In the genomic region with DNA sequence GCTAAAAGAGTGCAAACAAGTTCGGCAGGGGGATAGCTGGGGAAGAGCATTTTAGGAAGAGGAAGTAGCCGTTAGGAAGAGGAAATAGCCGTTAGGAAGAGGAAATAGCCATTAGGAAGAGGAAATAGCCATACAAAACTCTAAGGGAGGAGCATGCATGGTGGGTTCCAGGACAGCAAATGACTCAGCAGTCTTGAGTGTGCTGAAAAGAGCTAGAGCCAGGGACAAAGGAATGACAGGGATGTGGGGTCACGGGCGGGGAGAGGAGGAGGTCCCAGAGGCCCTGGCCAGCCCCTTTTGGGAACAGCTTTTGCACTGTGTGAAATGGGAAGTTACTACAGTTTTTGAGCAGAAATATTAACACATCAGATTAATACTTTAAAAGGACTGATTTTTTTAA, we compare ENCODE assay signal across 1 cellular context.
TF ChIP-seq lines count a peak whose summit lies in the region.

No MANE protein-coding gene starts in this region.

TF ChIP-seq in IMR-90, 13 proteins besides CTCF, POLR2A, EP300 and RAD21 (continued from another document):
- TF ChIP-seq, protein P1, sequence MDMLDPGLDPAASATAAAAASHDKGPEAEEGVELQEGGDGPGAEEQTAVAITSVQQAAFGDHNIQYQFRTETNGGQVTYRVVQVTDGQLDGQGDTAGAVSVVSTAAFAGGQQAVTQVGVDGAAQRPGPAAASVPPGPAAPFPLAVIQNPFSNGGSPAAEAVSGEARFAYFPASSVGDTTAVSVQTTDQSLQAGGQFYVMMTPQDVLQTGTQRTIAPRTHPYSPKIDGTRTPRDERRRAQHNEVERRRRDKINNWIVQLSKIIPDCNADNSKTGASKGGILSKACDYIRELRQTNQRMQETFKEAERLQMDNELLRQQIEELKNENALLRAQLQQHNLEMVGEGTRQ (IDR thresholded peaks at IDR 0.05; ENCODE audit: low read depth, low read length), result no peak
- TF ChIP-seq SMC3 (IDR thresholded peaks at IDR 0.05; ENCODE audit: low read depth, low read length) (no peak), BHLHE40 (IDR thresholded peaks at IDR 0.05; ENCODE audit: low read depth, low read length) (peak; percentile 9; the same call in 1 of the 2 replicates), FOS (IDR thresholded peaks at IDR 0.05; ENCODE audit: low read depth, low read length) (no peak), RFX5 (IDR thresholded peaks at IDR 0.05; ENCODE audit: low read depth, low read length) (no peak), NFE2L2 (IDR thresholded peaks at IDR 0.05; ENCODE audit: low read depth, low read length) (peak; percentile 90)
- TF ChIP-seq, protein P2, sequence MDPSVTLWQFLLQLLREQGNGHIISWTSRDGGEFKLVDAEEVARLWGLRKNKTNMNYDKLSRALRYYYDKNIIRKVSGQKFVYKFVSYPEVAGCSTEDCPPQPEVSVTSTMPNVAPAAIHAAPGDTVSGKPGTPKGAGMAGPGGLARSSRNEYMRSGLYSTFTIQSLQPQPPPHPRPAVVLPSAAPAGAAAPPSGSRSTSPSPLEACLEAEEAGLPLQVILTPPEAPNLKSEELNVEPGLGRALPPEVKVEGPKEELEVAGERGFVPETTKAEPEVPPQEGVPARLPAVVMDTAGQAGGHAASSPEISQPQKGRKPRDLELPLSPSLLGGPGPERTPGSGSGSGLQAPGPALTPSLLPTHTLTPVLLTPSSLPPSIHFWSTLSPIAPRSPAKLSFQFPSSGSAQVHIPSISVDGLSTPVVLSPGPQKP (IDR thresholded peaks at IDR 0.05; ENCODE audit: borderline replicate concordance, low read depth, low read length), result no peak
